ENCODE assay signal across 17 cellular contexts in genomic region chr15:96766387-96766786, GRCh38.
DNase-seq lines count a peak whose midpoint lies in the region; ATAC-seq lines count a peak whose summit lies in the region.
"Had no signal": no experiment of that assay in that cellular context is flagged by ENCODE, and none has a peak within 500 bp of the region (broad histone marks: within the 10 kb centered on the region; RNA-seq: fewer than 3 reads in every experiment).

No MANE protein-coding gene starts in this region.

- ATAC-seq in GM19395 (IDR thresholded peaks at IDR 0.05; ENCODE audit: unreplicated experiment) = no peak
- ATAC-seq: HepG2 had no signal

- DNase-seq in CD1c-positive myeloid dendritic cell (ENCODE audit: extremely low spot score) = peak; percentile 22
- peak; percentile 69 to 87 for DNase-seq in NOMO-1 (lab: John Stamatoyannopoulos, UW; ENCODE audit: unreplicated experiment in 2 of 2)
- DNase-seq in RPMI8226 = peak; percentile 10
- peak; percentile 3 for DNase-seq in middle frontal gyrus (ENCODE audit: extremely low spot score, low spot score)
- no peak for DNase-seq in GF-D8 (lab: John Stamatoyannopoulos, UW)
- DNase-seq in NCI-H524 treated with DMSO at 0.1 percent for 48 hours (lab: John Stamatoyannopoulos, UW) = no peak
- DNase-seq in activated CD4-positive, alpha-beta T cell treated with anti-CD3 and anti-CD28 coated beads for 1 hour = no peak
- DNase-seq: 8988T; AML-193; Calu3; CD4-positive, alpha-beta T cell; DMS 273 treated with DMSO at 0.1 percent for 48 hours; DMS79; GOT3; H9 had no signal

Comparison
In these comparisons a context has a peak if more than half of its experiments do, and no peak if none do; other contexts are left out.
1. DNase-seq: peak in CD1c-positive myeloid dendritic cell (single experiment), NOMO-1 (2 of 2), RPMI8226 (single experiment) and middle frontal gyrus (single experiment); none in GF-D8 (single experiment), NCI-H524 treated with DMSO at 0.1 percent for 48 hours (single experiment) and activated CD4-positive, alpha-beta T cell treated with anti-CD3 and anti-CD28 coated beads for 1 hour (single experiment).